In genomic region chr6:87078983-87079616, GRCh38 we compare ENCODE assay signal across 8 cellular contexts. TPM values are rescaled to one million over a fixed set of nuclear protein-coding genes. Genes with fewer than 3 reads are reported as not detected.
DNase-seq lines count a peak whose midpoint lies in the region; ATAC-seq, FAIRE-seq and TF ChIP-seq lines count a peak whose summit lies in the region.

No MANE protein-coding gene starts in this region.

- H3K36me3 ChIP-seq in CD8-positive, alpha-beta memory T cell (ENCODE audit: insufficient read depth, low read length): no peaks in the 10 kb centered on the region
- H3K36me3 ChIP-seq in pancreas: no peaks in the 10 kb centered on the region

- ATAC-seq in GM19397 (IDR thresholded peaks at IDR 0.05; ENCODE audit: unreplicated experiment) (peak; percentile 76), pancreas (peak; percentile 77 to 96 (median 91))

- H3K9me3 Mint-ChIP-seq in CD8-positive, alpha-beta memory T cell: no peaks in the 10 kb centered on the region
- H3K9me3 Mint-ChIP-seq in activated T-helper 2 cell treated with anti-CD3 and anti-CD28 coated beads, Interferon-gamma antibody, Interleukin-2, Interleukin-4, amounts not matched to agents 10 μg/mL and 5 μg/mL and 100 μg/mL, durations not matched to agents 14 hours and 24 hours and 36 hours: no peaks in the 10 kb centered on the region

- H3K27me3 Mint-ChIP-seq in CD8-positive, alpha-beta memory T cell: peaks cover 8 to 24% of the 10 kb centered on the region in 2 donors
- peaks cover 30% of the 10 kb centered on the region for H3K27me3 Mint-ChIP-seq in activated T-helper 2 cell treated with anti-CD3 and anti-CD28 coated beads, Interferon-gamma antibody, Interleukin-2, Interleukin-4, amounts not matched to agents 10 μg/mL and 5 μg/mL and 100 μg/mL, durations not matched to agents 14 hours and 24 hours and 36 hours (ENCODE audit: low read depth)

- H3K36me3 Mint-ChIP-seq in CD8-positive, alpha-beta memory T cell: no peaks in the 10 kb centered on the region
- H3K36me3 Mint-ChIP-seq in activated T-helper 2 cell treated with anti-CD3 and anti-CD28 coated beads, Interferon-gamma antibody, Interleukin-2, Interleukin-4, amounts not matched to agents 10 μg/mL and 5 μg/mL and 100 μg/mL, durations not matched to agents 14 hours and 24 hours and 36 hours (ENCODE audit: low read depth): no peaks in the 10 kb centered on the region

- POLR2A ChIA-PET in CD8-positive, alpha-beta memory T cell (lab: Charles Lee): no interaction called here

- no peak for FAIRE-seq in pancreas (lab: Jason Lieb, UNC)

- H3K27ac ChIP-seq in CD8-positive, alpha-beta memory T cell (ENCODE audit: low read depth, low read length): no peak overlapping the region
- H3K27ac ChIP-seq in pancreas: no peak overlapping the region

- intact Hi-C loops in activated T-helper 2 cell treated with anti-CD3 and anti-CD28 coated beads, Interferon-gamma antibody, Interleukin-2, Interleukin-4, amounts not matched to agents 10 μg/mL and 5 μg/mL and 100 μg/mL, durations not matched to agents 14 hours and 24 hours and 36 hours (cut with micrococcal nuclease): no loop called here
- intact Hi-C loops in pancreas (cut with DNase I): no loop called here

- TF ChIP-seq CTCF in pancreas (IDR thresholded peaks at IDR 0.05): peak; percentile 81 to 89 (median 82)

- no peak overlapping the region for H3K4me3 Mint-ChIP-seq in CD8-positive, alpha-beta memory T cell
- no peak overlapping the region for H3K4me3 Mint-ChIP-seq in activated T-helper 2 cell treated with anti-CD3 and anti-CD28 coated beads, Interferon-gamma antibody, Interleukin-2, Interleukin-4, amounts not matched to agents 10 μg/mL and 5 μg/mL and 100 μg/mL, durations not matched to agents 14 hours and 24 hours and 36 hours (ENCODE audit: low read depth)

- H3K4me1 ChIP-seq in CD8-positive, alpha-beta memory T cell (ENCODE audit: insufficient read depth, low read length): no peaks in the 10 kb centered on the region
- H3K4me1 ChIP-seq in pancreas: no peaks in the 10 kb centered on the region

- H3K4me1 Mint-ChIP-seq in CD8-positive, alpha-beta memory T cell: no peaks in the 10 kb centered on the region
- no peaks in the 10 kb centered on the region for H3K4me1 Mint-ChIP-seq in activated T-helper 2 cell treated with anti-CD3 and anti-CD28 coated beads, Interferon-gamma antibody, Interleukin-2, Interleukin-4, amounts not matched to agents 10 μg/mL and 5 μg/mL and 100 μg/mL, durations not matched to agents 14 hours and 24 hours and 36 hours (ENCODE audit: low read depth)

- 38 to 40% methylated on average over 8 of the region's 8 CpGs for WGBS in pancreas, 2 donors

- no peak overlapping the region for H3K4me3 ChIP-seq in CD8-positive, alpha-beta memory T cell (ENCODE audit: low read length)
- no peak overlapping the region for H3K4me3 ChIP-seq in pancreas

- H3K9me3 ChIP-seq in CD8-positive, alpha-beta memory T cell (ENCODE audit: low read length): no peaks in the 10 kb centered on the region
- H3K9me3 ChIP-seq in pancreas: no peaks in the 10 kb centered on the region

- CTCF ChIA-PET in CD8-positive, alpha-beta memory T cell (lab: Charles Lee): interaction anchor here (0.6 to 2.4 kb wide), 11 partner anchors 9 to 170 kb away, joined by 3 to 16 read pairs (median 6); partner anchors contain the start of gene CGA

- DNase-seq in CD8-positive, alpha-beta memory T cell: peak; percentile 18 to 64 (median 24)
- DNase-seq in HT-29 (ENCODE audit: low spot score) (peak; percentile 79), RPMI7951 (ENCODE audit: low read depth) (peak; percentile 62), foreskin melanocyte (peak; percentile 45), pancreas (peak; percentile 30 to 77 (median 70)), ureter (ENCODE audit: low spot score) (peak; percentile 51)
- DNase-seq in activated T-helper 2 cell treated with anti-CD3 and anti-CD28 coated beads, Interferon-gamma antibody, Interleukin-2, Interleukin-4, amounts not matched to agents 10 μg/mL and 5 μg/mL and 100 μg/mL, durations not matched to agents 14 hours and 24 hours and 36 hours (ENCODE audit: low spot score): peak; percentile 24

- no peak overlapping the region for H3K27ac Mint-ChIP-seq in CD8-positive, alpha-beta memory T cell
- H3K27ac Mint-ChIP-seq in activated T-helper 2 cell treated with anti-CD3 and anti-CD28 coated beads, Interferon-gamma antibody, Interleukin-2, Interleukin-4, amounts not matched to agents 10 μg/mL and 5 μg/mL and 100 μg/mL, durations not matched to agents 14 hours and 24 hours and 36 hours: no peak overlapping the region

- no peaks in the 10 kb centered on the region for H3K27me3 ChIP-seq in CD8-positive, alpha-beta memory T cell (ENCODE audit: insufficient read depth, low read length, poor library complexity, severe bottlenecking)
- H3K27me3 ChIP-seq in pancreas: no peaks in the 10 kb centered on the region

RNA-seq across cellular contexts. Expression of gene CGA, which starts 15.8 kb away (rescaled TPM):
- total RNA-seq in CD8-positive, alpha-beta memory T cell: not detected
- not detected for polyA plus RNA-seq in CD8-positive, alpha-beta memory T cell
- not detected in 2 replicates for total RNA-seq in HT-29 (2014; rRNA removed; shearing (Covaris generic))
- total RNA-seq in RPMI7951 (2014; rRNA removed; shearing (Covaris generic)): not detected in 2 replicates
- total RNA-seq in activated T-helper 2 cell treated with anti-CD3 and anti-CD28 coated beads, Interferon-gamma antibody, Interleukin-2, Interleukin-4, amounts not matched to agents 10 μg/mL and 5 μg/mL and 100 μg/mL, durations not matched to agents 14 hours and 24 hours and 36 hours: 0.44 and 0.59 TPM in 2 replicates
- total RNA-seq in pancreas (under 1 TPM in 1 of 6 donors, not detected in 5; 0.16 TPM), ureter (not detected)
- not detected for polyA plus RNA-seq in pancreas

Comparison
In these comparisons a context has a peak if more than half of its experiments do, and no peak if none do; other contexts are left out.
1. DNase-seq: peak in every context shown above with its lines; median percentile 79 in HT-29; 70 in pancreas; 62 in RPMI7951; 51 in ureter; 45 in foreskin melanocyte; 24 in CD8-positive, alpha-beta memory T cell; 24 in activated T-helper 2 cell treated with anti-CD3 and anti-CD28 coated beads, Interferon-gamma antibody, Interleukin-2, Interleukin-4, amounts not matched to agents 10 μg/mL and 5 μg/mL and 100 μg/mL, durations not matched to agents 14 hours and 24 hours and 36 hours.